In the genomic region with DNA sequence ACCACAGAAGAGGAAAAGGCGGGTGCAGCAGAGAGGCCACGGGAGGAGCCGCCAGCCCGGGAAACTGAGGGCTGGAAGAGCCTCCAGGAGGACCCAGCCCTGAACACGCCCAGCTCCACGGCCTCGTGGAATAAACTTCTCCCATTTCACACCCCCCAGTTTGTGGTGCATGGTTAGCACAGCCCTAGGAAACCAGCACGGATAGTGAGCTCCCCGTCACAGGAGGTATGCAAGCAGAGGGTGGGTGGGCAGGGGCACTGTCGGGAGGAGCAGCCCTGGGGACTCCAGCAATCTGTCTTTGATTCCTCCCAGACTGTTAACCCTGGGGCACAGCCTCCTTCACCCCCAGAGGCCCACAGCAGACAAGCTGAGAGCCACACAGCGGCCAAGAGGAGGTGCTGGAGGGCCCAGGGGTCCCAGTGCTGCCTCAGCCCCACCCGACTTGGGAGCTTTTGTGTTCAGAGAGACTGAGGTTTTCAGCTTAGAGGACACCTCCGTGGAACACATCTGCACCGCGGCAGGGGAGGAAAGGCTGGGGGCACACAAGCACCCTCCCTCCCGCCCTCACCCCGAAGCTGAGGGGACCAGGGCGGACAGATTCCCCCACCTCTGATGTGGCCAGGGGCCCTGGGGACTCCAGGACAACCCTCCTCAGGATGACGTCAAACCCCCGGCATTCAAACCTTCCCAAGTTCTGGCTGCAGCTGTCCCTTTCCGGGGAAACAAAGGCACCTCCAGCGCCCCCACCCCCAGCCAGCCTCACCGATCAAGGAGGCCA, we compare ENCODE assay signal across 22 cellular contexts. TPM values are rescaled to one million over a fixed set of nuclear protein-coding genes. Genes with fewer than 3 reads are reported as not detected.
DNase-seq lines count a peak whose midpoint lies in the region; ATAC-seq, FAIRE-seq and TF ChIP-seq lines count a peak whose summit lies in the region.
"Had no signal": no experiment of that assay in that cellular context is flagged by ENCODE, and none has a peak within 500 bp of the region (broad histone marks: within the 10 kb centered on the region; RNA-seq: fewer than 3 reads in every experiment).

No MANE protein-coding gene starts in this region.

- CTCF ChIA-PET in A549 (lab: Yijun Ruan, JAX), result interaction anchor here (1.6 kb wide), 1 partner anchor 12 kb away, joined by 7 read pairs; no protein-coding TSS in a partner anchor

- peaks cover 35 to 52% of the 10 kb centered on the region in 2 donors for H3K4me1 Mint-ChIP-seq in immature natural killer cell

- H3K27ac Mint-ChIP-seq in immature natural killer cell, result peak overlapping the region; percentile 92 to 99 (median 96)

- H3K27me3 Mint-ChIP-seq in immature natural killer cell (ENCODE audit: low read depth in 3 of 3), result peaks cover 32 to 42% (median 37%) of the 10 kb centered on the region in 3 donors

- no peak overlapping the region for H3K4me2 ChIP-seq in A549

- H3K9me3 Mint-ChIP-seq in immature natural killer cell, result peaks cover 0 to 8% (median 6%) of the 10 kb centered on the region in 6 donors
- H3K9me3 Mint-ChIP-seq: activated naive CD4-positive, alpha-beta T cell treated with anti-CD3 and anti-CD28 coated beads, Interleukin-2, amount 50 U/mL, for 72 hours had no signal

- TF ChIP-seq RAD21 in A549 (conservative IDR thresholded peaks at IDR 0.05 in 1 of 2, IDR thresholded peaks at IDR 0.05 in 1 of 2), result no peak

- ATAC-seq in A549, result no peak
- ATAC-seq: sciatic nerve, upper lobe of right lung had no signal

- TF ChIP-seq CTCF in A549 (IDR thresholded peaks at IDR 0.05), result no peak

- H3K27ac ChIP-seq in A549, result no peak overlapping the region
- peak overlapping the region; percentile 35; the same call in 1 of the 2 replicates for H3K27ac ChIP-seq in SJCRH30
- H3K27ac ChIP-seq: brain microvascular endothelial cell, epithelial cell of prostate, GM23248, upper lobe of right lung, WERI-Rb-1 had no signal

- peaks cover 13% of the 10 kb centered on the region for H3K27me3 ChIP-seq in SJCRH30

- H3K4me3 Mint-ChIP-seq in immature natural killer cell, result peak overlapping the region; percentile 39 to 75 (median 68)

- TF ChIP-seq EP300 in A549 (IDR thresholded peaks at IDR 0.05), result no peak

- H3K9me3 ChIP-seq in A549 (no peaks in the 10 kb centered on the region), SJCRH30 (replicated peaks) (no peaks in the 10 kb centered on the region)
- H3K9me3 ChIP-seq: upper lobe of right lung had no signal

- POLR2A ChIA-PET in A549 (lab: Yijun Ruan, JAX), result no interaction called here

- peaks cover 0 to 4% (median 0%) of the 10 kb centered on the region in 3 donors for H3K36me3 Mint-ChIP-seq in immature natural killer cell
- H3K36me3 Mint-ChIP-seq: activated naive CD4-positive, alpha-beta T cell treated with anti-CD3 and anti-CD28 coated beads, Interleukin-2, amount 50 U/mL, for 72 hours had no signal

- no peak for TF ChIP-seq POLR2A in A549 (IDR thresholded peaks at IDR 0.05; ENCODE audit: low read length)

- no peak for FAIRE-seq in A549 (lab: Jason Lieb, UNC)

- H3K4me3 ChIP-seq in A549 (no peak overlapping the region), SJCRH30 (no peak overlapping the region)
- H3K4me3 ChIP-seq: GM23248, upper lobe of right lung had no signal

- DNase-seq in 8988T (peak; percentile 78), A549 (ENCODE audit: low read depth in 1 of 2, low spot score in 1 of 2) (no peak), SJCRH30 (peak; percentile 63 to 72), immature natural killer cell (no peak), dedifferentiated amniotic fluid mesenchymal stem cell (ENCODE audit: extremely low spot score) (no peak), cerebellum (ENCODE audit: low spot score) (no peak), NCI-H82 treated with DMSO at 0.1 percent for 48 hours (lab: John Stamatoyannopoulos, UW; ENCODE audit: unreplicated experiment) (no peak)
- DNase-seq: dermis blood vessel endothelial cell, GDM1, NCI-H2171 treated with DMSO at 0.1 percent for 48 hours, NCI-H748 treated with DMSO at 0.1 percent for 48 hours, SHP77 treated with DMSO at 0.1 percent for 48 hours, upper lobe of right lung, WERI-Rb-1 had no signal

- H3K4me1 ChIP-seq in A549 (no peaks in the 10 kb centered on the region), SJCRH30 (peaks cover 7% of the 10 kb centered on the region; the same call in 1 of the 2 replicates)

- WGBS in A549 (ENCODE audit: missing lambda C conversion rate), result 82% methylated on average over 20 of the region's 23 CpGs

- no peaks in the 10 kb centered on the region for H3K36me3 ChIP-seq in SJCRH30

TF ChIP-seq in A549, 52 proteins besides CTCF, POLR2A, EP300 and RAD21:
- no peak for TF ChIP-seq MAFK (IDR thresholded peaks at IDR 0.05; ENCODE audit: partially characterized antibody)
- TF ChIP-seq ZFP36 (IDR thresholded peaks at IDR 0.05; ENCODE audit: borderline replicate concordance, partially characterized antibody), result peak; percentile 35

RNA-seq across cellular contexts. Expression of gene IL17C, which starts 1.7 kb away (rescaled TPM):
- polyA plus RNA-seq in A549 (2011; rRNA removed) (not detected in 2 replicates), A549 (2017; fragmentation: RNase III; extraction: RNeasy Plus Mini Kit Qiagen cat#74134 plus additional on column Dnase treatment) (not detected in 3 replicates), immature natural killer cell (under 1 TPM in 2 of 3 donors, not detected in 1; 0.64 to 0.80 TPM)
- polyA plus RNA-seq in A549 (2012; cell fraction: cytosol; rRNA removed), result 0.06 and 0.09 TPM in 2 replicates
- 0.71 and 0.95 TPM in 2 replicates for polyA plus RNA-seq in A549 (2012; cell fraction: nucleus; rRNA removed)
- 0.24 TPM in 1 of 2 replicates, not detected in the other for polyA minus RNA-seq in A549 (2011; rRNA and poly(A)+ RNA removed)
- not detected in 2 replicates for total RNA-seq in SJCRH30 (2014; rRNA removed; shearing (Covaris generic))
- total RNA-seq in cerebellum, result not detected
- total RNA-seq: activated naive CD4-positive, alpha-beta T cell treated with anti-CD3 and anti-CD28 coated beads, Interleukin-2, amount 50 U/mL, for 72 hours; dermis blood vessel endothelial cell; GM23248; HT1080; osteocyte; sciatic nerve; upper lobe of right lung had no signal
- polyA plus RNA-seq: BJ, GM23248 had no signal

RNA-seq across cellular contexts. Expression of gene CYBA, which starts 14.2 kb away (rescaled TPM):
- polyA plus RNA-seq in A549 (2011; rRNA removed) (69.1 and 75.7 TPM in 2 replicates), A549 (2017; fragmentation: RNase III; extraction: RNeasy Plus Mini Kit Qiagen cat#74134 plus additional on column Dnase treatment) (160 to 185 TPM (median 175 TPM) in 3 replicates), immature natural killer cell (1,000 to 10,000 TPM; 2,079 to 2,787 (median 2,690) TPM)
- 333 and 385 TPM in 2 replicates for polyA plus RNA-seq in A549 (2012; cell fraction: cytosol; rRNA removed)
- polyA plus RNA-seq in A549 (2012; cell fraction: nucleus; rRNA removed), result 412 and 442 TPM in 2 replicates
- polyA minus RNA-seq in A549 (2011; rRNA and poly(A)+ RNA removed), result 46.7 and 51.4 TPM in 2 replicates
- total RNA-seq in SJCRH30 (2014; rRNA removed; shearing (Covaris generic)), result 0.24 and 0.76 TPM in 2 replicates
- 23.3 TPM for total RNA-seq in cerebellum

RNA-seq across cellular contexts. Expression of gene MVD, which starts 26.2 kb away (rescaled TPM):
- 5.8 and 6.4 TPM in 2 replicates for polyA plus RNA-seq in A549 (2011; rRNA removed)
- polyA plus RNA-seq in A549 (2012; cell fraction: cytosol; rRNA removed), result 20.6 and 26.3 TPM in 2 replicates
- polyA plus RNA-seq in A549 (2012; cell fraction: nucleus; rRNA removed), result 62.1 and 76.2 TPM in 2 replicates
- 28.6 to 43.1 TPM (median 39.0 TPM) in 3 replicates for polyA plus RNA-seq in A549 (2017; fragmentation: RNase III; extraction: RNeasy Plus Mini Kit Qiagen cat#74134 plus additional on column Dnase treatment)
- polyA minus RNA-seq in A549 (2011; rRNA and poly(A)+ RNA removed), result 4.6 and 8.2 TPM in 2 replicates
- 12.6 and 21.0 TPM in 2 replicates for total RNA-seq in SJCRH30 (2014; rRNA removed; shearing (Covaris generic))
- 10 to 100 TPM; 79.4 to 96.6 (median 87.6) TPM for polyA plus RNA-seq in immature natural killer cell
- 24.1 TPM for total RNA-seq in cerebellum

RNA-seq across cellular contexts. Expression of gene SNAI3, which starts 49.6 kb away (rescaled TPM):
- polyA plus RNA-seq in A549 (2011; rRNA removed), result not detected in 2 replicates
- 0.05 TPM in 1 of 2 replicates, not detected in the other for polyA plus RNA-seq in A549 (2012; cell fraction: cytosol; rRNA removed)
- 0.07 TPM in 1 of 2 replicates, not detected in the other for polyA plus RNA-seq in A549 (2012; cell fraction: nucleus; rRNA removed)
- polyA plus RNA-seq in A549 (2017; fragmentation: RNase III; extraction: RNeasy Plus Mini Kit Qiagen cat#74134 plus additional on column Dnase treatment), result 0.05 to 0.08 TPM in 2 of 3 replicates, not detected in the other
- polyA minus RNA-seq in A549 (2011; rRNA and poly(A)+ RNA removed), result not detected in 2 replicates
- total RNA-seq in SJCRH30 (2014; rRNA removed; shearing (Covaris generic)), result 0.47 and 0.56 TPM in 2 replicates
- 10 to 100 TPM in 2 of 3 donors, 1 to 10 TPM in 1; 9.0 to 12.4 (median 11.7) TPM for polyA plus RNA-seq in immature natural killer cell
- total RNA-seq in cerebellum, result not detected
- total RNA-seq: dermis blood vessel endothelial cell, GM23248, osteocyte had no signal
- polyA plus RNA-seq: BJ had no signal

Comparison
In these comparisons a context has a peak if more than half of its experiments do, and no peak if none do; other contexts are left out.
1. DNase-seq: peak in 8988T (single experiment) and SJCRH30 (2 of 2); none in A549 (0 of 2), immature natural killer cell (0 of 3), dedifferentiated amniotic fluid mesenchymal stem cell (single experiment), cerebellum (single experiment) and NCI-H82 treated with DMSO at 0.1 percent for 48 hours (single experiment).
2. RNA of gene CYBA, which starts 14.2 kb away (total RNA-seq): 23.3 TPM in cerebellum (single experiment); 0.24 to 0.76 TPM in SJCRH30; every median in the first group is over 10 times any median in the second.